ENCODE assay signal across 29 cellular contexts in genomic region chr17:52128721-52129120, GRCh38. TPM values are rescaled to one million over a fixed set of nuclear protein-coding genes. Genes with fewer than 3 reads are reported as not detected.
"Had no signal": no experiment of that assay in that cellular context is flagged by ENCODE, and none has a peak within 500 bp of the region (broad histone marks: within the 10 kb centered on the region; RNA-seq: fewer than 3 reads in every experiment).

No MANE protein-coding gene starts in this region.

- H3K27ac ChIP-seq: coronary artery, esophagus squamous epithelium, gastrocnemius medialis, prostate gland, sigmoid colon, stomach, thyroid gland, vagina had no signal

- H3K4me1 ChIP-seq: esophagus squamous epithelium, gastrocnemius medialis, prostate gland, sigmoid colon, stomach, thyroid gland, vagina had no signal

- H3K27me3 ChIP-seq: esophagus squamous epithelium, sigmoid colon, thyroid gland, vagina had no signal

- H3K36me3 ChIP-seq: esophagus squamous epithelium, gastrocnemius medialis, prostate gland, sigmoid colon, stomach, thyroid gland, vagina had no signal

- FAIRE-seq: endothelial cell of umbilical vein had no signal

- ATAC-seq: gastrocnemius medialis; left ventricle myocardium superior; naive thymus-derived CD4-positive, alpha-beta T cell; right cardiac atrium; stimulated activated effector memory CD8-positive, alpha-beta T cell treated with anti-CD3 and anti-CD28 coated beads, Interleukin-12 subunit alpha, Interleukin-12 subunit beta, amount 100 ng/mL, for 72 hours had no signal

- DNase-seq: dermis blood vessel endothelial cell; effector memory CD4-positive, alpha-beta T cell; erythroblast; esophagus squamous epithelium; gastrocnemius medialis; head of caudate nucleus; left ventricle myocardium superior; midbrain; naive thymus-derived CD4-positive, alpha-beta T cell; nephron progenitor cell; nucleus accumbens; right cardiac atrium; sigmoid colon; stimulated activated CD4-positive, alpha-beta T cell treated with anti-CD3 and anti-CD28 coated beads, Interleukin-2, amount 100 ng/mL, for 24 hours; stimulated activated CD4-positive, alpha-beta T cell treated with anti-CD3 and anti-CD28 coated beads, Interleukin-4, amount 100 ng/mL, for 24 hours; stimulated activated naive CD4-positive, alpha-beta T cell treated with Interleukin-2 at 50 U/mL for 16 hours; stomach; thyroid gland had no signal

- H3K4me3 ChIP-seq: coronary artery, esophagus squamous epithelium, gastrocnemius medialis, prostate gland, sigmoid colon, stomach, thyroid gland, vagina had no signal

- H3K9me3 ChIP-seq: esophagus squamous epithelium, gastrocnemius medialis, prostate gland, stomach, thyroid gland, vagina had no signal

RNA-seq across cellular contexts. Expression of gene CA10, which starts 29.8 kb away (rescaled TPM):
- total RNA-seq: dermis blood vessel endothelial cell; endothelial cell of umbilical vein; fibroblast of villous mesenchyme; gastrocnemius medialis; glomerular endothelial cell; left ventricle myocardium superior; lung microvascular endothelial cell; naive thymus-derived CD4-positive, alpha-beta T cell; osteocyte; right cardiac atrium; subcutaneous adipose tissue; thyroid gland; ureter had no signal
- polyA plus RNA-seq: endothelial cell of umbilical vein; naive thymus-derived CD4-positive, alpha-beta T cell; stomach had no signal
